In genomic region chr6:24872769-24873168, GRCh38 we compare ENCODE assay signal across 23 cellular contexts.
DNase-seq lines count a peak whose midpoint lies in the region; ATAC-seq and TF ChIP-seq lines count a peak whose summit lies in the region.
"Had no signal": no experiment of that assay in that cellular context is flagged by ENCODE, and none has a peak within 500 bp of the region (broad histone marks: within the 10 kb centered on the region; RNA-seq: fewer than 3 reads in every experiment).

No MANE protein-coding gene starts in this region.

- H3K36me3 ChIP-seq in CD4-positive, CD25-positive, alpha-beta regulatory T cell (ENCODE audit: control insufficient read depth, insufficient read depth, low read length), result peaks cover 99% of the 10 kb centered on the region
- H3K36me3 ChIP-seq in CD8-positive, alpha-beta memory T cell (ENCODE audit: insufficient read depth, low read length), result peaks cover 79% of the 10 kb centered on the region
- H3K36me3 ChIP-seq in Karpas-422 (ENCODE audit: insufficient read depth, low read length), result peaks cover 90% of the 10 kb centered on the region
- H3K36me3 ChIP-seq: Peyer's patch, SJCRH30 had no signal

- no peak overlapping the region for H2AFZ ChIP-seq in Karpas-422 (ENCODE audit: low read length)

- intact Hi-C loops in activated B cell treated with CpG ODN at 0.5 μM for 24 hours (cut with micrococcal nuclease), result no loop called here

- H3K79me2 ChIP-seq in Karpas-422 (ENCODE audit: low read length), result peaks cover 62% of the 10 kb centered on the region

- H3K4me1 Mint-ChIP-seq in CD4-positive, CD25-positive, alpha-beta regulatory T cell, result peaks cover 14 to 81% (median 38%) of the 10 kb centered on the region in 4 donors
- peaks cover 62 to 73% (median 72%) of the 10 kb centered on the region in 3 donors for H3K4me1 Mint-ChIP-seq in CD8-positive, alpha-beta memory T cell
- peaks cover 35% of the 10 kb centered on the region for H3K4me1 Mint-ChIP-seq in activated B cell treated with CpG ODN at 0.5 μM for 24 hours
- H3K4me1 Mint-ChIP-seq in stimulated activated effector memory CD8-positive, alpha-beta T cell treated with anti-CD3 and anti-CD28 coated beads, Interleukin-12 subunit alpha, Interleukin-12 subunit beta, amount 100 ng/mL, for 72 hours, result peaks cover 33% of the 10 kb centered on the region

- H3K4me1 ChIP-seq in CD4-positive, CD25-positive, alpha-beta regulatory T cell (ENCODE audit: control insufficient read depth, insufficient read depth, low read length, poor library complexity, severe bottlenecking), result peaks cover 22% of the 10 kb centered on the region
- peaks cover 58% of the 10 kb centered on the region for H3K4me1 ChIP-seq in CD8-positive, alpha-beta memory T cell (ENCODE audit: insufficient read depth, low read length)
- H3K4me1 ChIP-seq in Karpas-422 (ENCODE audit: low read length), result peaks cover 17% of the 10 kb centered on the region
- H3K4me1 ChIP-seq: Peyer's patch, SJCRH30 had no signal

- peaks cover 0 to 6% (median 1%) of the 10 kb centered on the region in 7 donors for H3K9me3 Mint-ChIP-seq in CD4-positive, CD25-positive, alpha-beta regulatory T cell
- peaks cover 0 to 7% (median under 1%) of the 10 kb centered on the region in 5 donors for H3K9me3 Mint-ChIP-seq in CD8-positive, alpha-beta memory T cell
- H3K9me3 Mint-ChIP-seq in activated B cell treated with CpG ODN at 0.5 μM for 24 hours, result no peaks in the 10 kb centered on the region
- peaks cover 5% of the 10 kb centered on the region for H3K9me3 Mint-ChIP-seq in stimulated activated effector memory CD8-positive, alpha-beta T cell treated with anti-CD3 and anti-CD28 coated beads, Interleukin-12 subunit alpha, Interleukin-12 subunit beta, amount 100 ng/mL, for 72 hours

- CTCF ChIA-PET in CD8-positive, alpha-beta memory T cell (lab: Charles Lee), result interaction anchor here (1.1 to 3.4 kb wide), 5 partner anchors 9 to 145 kb away, joined by 3 to 13 read pairs (median 10); no protein-coding TSS in a partner anchor
- CTCF ChIA-PET in activated B cell treated with CpG ODN at 0.5 μM for 24 hours (lab: Charles Lee), result interaction anchor here (3.1 kb wide), 1 partner anchor 119 kb away, joined by 13 read pairs; no protein-coding TSS in a partner anchor

- DNase-seq in CD4-positive, CD25-positive, alpha-beta regulatory T cell, result no peak
- no peak for DNase-seq in CD8-positive, alpha-beta memory T cell
- DNase-seq in activated B cell treated with CpG ODN at 0.5 μM for 24 hours (no peak), islet precursor cell (peak; percentile 66), GM13976 (ENCODE audit: low spot score) (no peak), Karpas-422 (no peak), NCI-H2029 (lab: John Stamatoyannopoulos, UW) (no peak)
- DNase-seq in stimulated activated effector memory CD8-positive, alpha-beta T cell treated with anti-CD3 and anti-CD28 coated beads, Interleukin-12 subunit alpha, Interleukin-12 subunit beta, amount 100 ng/mL, for 72 hours (ENCODE audit: low spot score in 2 of 2), result no peak
- DNase-seq: activated CD4-positive, alpha-beta T cell treated with anti-CD3 and anti-CD28 coated beads for 1 hour; amniotic stem cell; GF-D8; heart left ventricle; IMR-90; left ventricle myocardium superior; occipital lobe; Peyer's patch; retina; SJCRH30; stimulated activated CD4-positive, alpha-beta T cell treated with anti-CD3 and anti-CD28 coated beads, Interleukin-2, amount 100 ng/mL, for 48 hours; stimulated activated naive CD4-positive, alpha-beta T cell treated with Interleukin-2 at 50 U/mL for 16 hours; T-helper 9 cell had no signal

- no peak overlapping the region for H3K4me3 ChIP-seq in CD4-positive, CD25-positive, alpha-beta regulatory T cell (ENCODE audit: low read depth, low read length)
- no peak overlapping the region for H3K4me3 ChIP-seq in CD8-positive, alpha-beta memory T cell (ENCODE audit: low read length)
- H3K4me3 ChIP-seq in Karpas-422 (ENCODE audit: low read length), result no peak overlapping the region
- H3K4me3 ChIP-seq: heart left ventricle, Peyer's patch, SJCRH30 had no signal

- no peak for ATAC-seq in CD4-positive, CD25-positive, alpha-beta regulatory T cell (ENCODE audit: low read depth in 2 of 2)
- no peak for ATAC-seq in activated B cell treated with CpG ODN at 0.5 μM for 24 hours (ENCODE audit: low read depth)
- no peak for ATAC-seq in stimulated activated effector memory CD8-positive, alpha-beta T cell treated with anti-CD3 and anti-CD28 coated beads, Interleukin-12 subunit alpha, Interleukin-12 subunit beta, amount 100 ng/mL, for 72 hours
- ATAC-seq: HCT116, heart left ventricle, left ventricle myocardium superior had no signal

- peak overlapping the region; percentile 36 for H3K27ac ChIP-seq in CD4-positive, CD25-positive, alpha-beta regulatory T cell (ENCODE audit: insufficient read depth, low read length, poor library complexity, severe bottlenecking)
- H3K27ac ChIP-seq in CD8-positive, alpha-beta memory T cell (ENCODE audit: low read depth, low read length), result no peak overlapping the region
- H3K27ac ChIP-seq in Karpas-422 (ENCODE audit: low read length), result no peak overlapping the region
- H3K27ac ChIP-seq: heart left ventricle, HL-60, Peyer's patch, SJCRH30 had no signal

- TF ChIP-seq CTCF in activated B cell treated with CpG ODN at 0.5 μM for 24 hours (IDR thresholded peaks at IDR 0.05) (no peak), GM13976 (IDR thresholded peaks at IDR 0.05; ENCODE audit: borderline replicate concordance, control extremely low read depth, extremely low read depth, insufficient read depth, missing control alignments) (no peak)

- H3K36me3 Mint-ChIP-seq in CD4-positive, CD25-positive, alpha-beta regulatory T cell, result peaks cover 76% of the 10 kb centered on the region
- peaks cover 20 to 95% (median 46%) of the 10 kb centered on the region in 3 donors for H3K36me3 Mint-ChIP-seq in CD8-positive, alpha-beta memory T cell
- peaks cover 89% of the 10 kb centered on the region for H3K36me3 Mint-ChIP-seq in activated B cell treated with CpG ODN at 0.5 μM for 24 hours (ENCODE audit: low read depth)
- H3K36me3 Mint-ChIP-seq in stimulated activated effector memory CD8-positive, alpha-beta T cell treated with anti-CD3 and anti-CD28 coated beads, Interleukin-12 subunit alpha, Interleukin-12 subunit beta, amount 100 ng/mL, for 72 hours, result peaks cover 95% of the 10 kb centered on the region

- peak overlapping the region in 1 of 4 donors; percentile 10 for H3K4me3 Mint-ChIP-seq in CD4-positive, CD25-positive, alpha-beta regulatory T cell
- H3K4me3 Mint-ChIP-seq in CD8-positive, alpha-beta memory T cell, result no peak overlapping the region
- H3K4me3 Mint-ChIP-seq in activated B cell treated with CpG ODN at 0.5 μM for 24 hours, result no peak overlapping the region
- H3K4me3 Mint-ChIP-seq in stimulated activated effector memory CD8-positive, alpha-beta T cell treated with anti-CD3 and anti-CD28 coated beads, Interleukin-12 subunit alpha, Interleukin-12 subunit beta, amount 100 ng/mL, for 72 hours, result no peak overlapping the region

- H3K27ac Mint-ChIP-seq in CD4-positive, CD25-positive, alpha-beta regulatory T cell, result peak overlapping the region; percentile 67 to 83 (median 79)
- peak overlapping the region in 7 of 8 donors; percentile 9 to 85 (median 73) for H3K27ac Mint-ChIP-seq in CD8-positive, alpha-beta memory T cell
- H3K27ac Mint-ChIP-seq in activated B cell treated with CpG ODN at 0.5 μM for 24 hours, result peak overlapping the region; percentile 59
- H3K27ac Mint-ChIP-seq in stimulated activated effector memory CD8-positive, alpha-beta T cell treated with anti-CD3 and anti-CD28 coated beads, Interleukin-12 subunit alpha, Interleukin-12 subunit beta, amount 100 ng/mL, for 72 hours, result no peak overlapping the region

- no peaks in the 10 kb centered on the region for H3K27me3 Mint-ChIP-seq in CD4-positive, CD25-positive, alpha-beta regulatory T cell
- no peaks in the 10 kb centered on the region for H3K27me3 Mint-ChIP-seq in CD8-positive, alpha-beta memory T cell
- no peaks in the 10 kb centered on the region for H3K27me3 Mint-ChIP-seq in activated B cell treated with CpG ODN at 0.5 μM for 24 hours

- H4K20me1 ChIP-seq in Karpas-422 (ENCODE audit: insufficient read depth, low read depth, low read length), result no peaks in the 10 kb centered on the region

- H3K27me3 ChIP-seq in CD4-positive, CD25-positive, alpha-beta regulatory T cell (ENCODE audit: control insufficient read depth, insufficient read depth, low read length), result no peaks in the 10 kb centered on the region
- no peaks in the 10 kb centered on the region for H3K27me3 ChIP-seq in CD8-positive, alpha-beta memory T cell (ENCODE audit: insufficient read depth, low read length, poor library complexity, severe bottlenecking)
- no peaks in the 10 kb centered on the region for H3K27me3 ChIP-seq in Karpas-422 (ENCODE audit: low read length)
- H3K27me3 ChIP-seq: heart left ventricle, Peyer's patch, SJCRH30 had no signal

- no peak overlapping the region for H3K9ac ChIP-seq in Karpas-422 (ENCODE audit: low read length)

- H3K9me3 ChIP-seq in CD4-positive, CD25-positive, alpha-beta regulatory T cell (ENCODE audit: control insufficient read depth in 2 of 2, low read length in 2 of 2), result peaks cover 0 to 5% of the 10 kb centered on the region in 2 experiments
- H3K9me3 ChIP-seq in CD8-positive, alpha-beta memory T cell (ENCODE audit: low read length), result no peaks in the 10 kb centered on the region
- peaks cover 3% of the 10 kb centered on the region; the same call in 1 of the 2 replicates for H3K9me3 ChIP-seq in Karpas-422 (ENCODE audit: low read length)
- H3K9me3 ChIP-seq: Peyer's patch, SJCRH30 had no signal

- H3K9me2 ChIP-seq in Karpas-422 (replicated peaks; ENCODE audit: insufficient read depth, low read length), result no peaks in the 10 kb centered on the region

- H3K4me2 ChIP-seq in Karpas-422 (ENCODE audit: low read depth, low read length, poor library complexity, severe bottlenecking), result no peak overlapping the region

- POLR2A ChIA-PET in CD8-positive, alpha-beta memory T cell (lab: Charles Lee), result interaction anchor here (0.8 to 2.0 kb wide), 2 partner anchors 10 to 145 kb away, joined by 3 to 7 read pairs; no protein-coding TSS in a partner anchor
- POLR2A ChIA-PET in activated B cell treated with CpG ODN at 0.5 μM for 24 hours (lab: Charles Lee), result no interaction called here

- in situ Hi-C loops in GM13976 (cut with MboI; ENCODE audit: low sequenced_read_pairs, unreplicated experiment), result loop anchor here (25.0 kb wide), 1 partner anchor 740 kb away; no protein-coding TSS in a partner anchor
